8 cellular contexts compared by ENCODE assay signal in the genomic region with DNA sequence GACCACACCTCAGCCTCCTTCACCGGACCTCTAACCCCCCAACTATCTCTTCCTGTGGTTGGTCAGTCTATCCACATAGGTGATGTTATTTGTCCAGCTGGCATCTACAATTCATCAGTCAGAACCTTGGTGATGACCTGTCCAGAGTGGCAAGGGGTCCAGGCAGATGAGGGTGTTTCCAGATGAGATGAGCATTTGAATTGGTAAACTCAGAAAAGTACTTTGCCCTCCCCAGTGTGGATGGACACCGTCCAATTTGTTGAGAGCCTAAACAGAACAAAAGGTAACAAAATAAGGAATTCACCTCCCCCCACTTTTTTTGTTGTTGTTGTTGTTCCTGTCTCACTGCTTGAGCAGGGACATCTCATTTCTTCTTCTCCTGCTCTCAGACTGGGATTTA.
"Had no signal": no experiment of that assay in that cellular context is flagged by ENCODE, and none has a peak within 500 bp of the region (broad histone marks: within the 10 kb centered on the region; RNA-seq: fewer than 3 reads in every experiment).

No MANE protein-coding gene starts in this region.

- DNase-seq: GDM1, GF-D8 had no signal

- FAIRE-seq: G401.6, GM12878, GM12891, GM12892, GM18507, GM19239 had no signal

- H3K4me3 ChIP-seq: GM12878 had no signal

- ATAC-seq: GM12878 had no signal
